In the genomic region with DNA sequence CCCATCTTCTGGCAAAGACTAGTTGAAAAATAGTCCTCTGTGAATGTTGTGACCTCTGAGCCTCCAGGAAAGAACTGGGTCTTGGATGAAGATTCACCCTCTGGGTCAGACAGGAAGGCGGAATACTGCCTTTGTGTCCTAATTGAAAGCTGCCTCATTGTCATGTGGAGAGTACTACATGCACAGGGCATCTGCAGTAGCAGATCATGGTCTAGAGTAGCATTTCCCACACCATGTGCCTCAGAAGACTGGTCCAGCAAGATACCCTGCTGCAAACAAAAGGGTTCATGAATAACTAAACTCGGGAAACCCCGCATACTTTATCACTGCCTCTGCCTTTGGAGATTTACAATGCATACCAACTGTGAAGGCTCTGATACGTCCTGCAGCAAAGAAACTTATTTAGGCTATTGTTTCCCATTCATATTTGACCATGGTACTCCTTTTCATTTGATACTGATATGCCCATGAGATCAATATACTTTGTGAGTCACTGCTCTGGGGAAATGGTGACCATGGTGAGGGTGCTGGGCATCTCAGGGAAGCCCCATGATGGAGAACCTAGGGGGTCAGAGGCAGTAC, we compare ENCODE assay signal across 17 cellular contexts. TPM values are rescaled to one million over a fixed set of nuclear protein-coding genes. Genes with fewer than 3 reads are reported as not detected.
DNase-seq lines count a peak whose midpoint lies in the region; ATAC-seq and TF ChIP-seq lines count a peak whose summit lies in the region.
"Had no signal": no experiment of that assay in that cellular context is flagged by ENCODE, and none has a peak within 500 bp of the region (broad histone marks: within the 10 kb centered on the region; RNA-seq: fewer than 3 reads in every experiment).

No MANE protein-coding gene starts in this region.

- H3K9ac ChIP-seq in BLaER1 (peak overlapping the region; percentile 16; the same call in 1 of the 2 replicates), PC-3 (ENCODE audit: low read length) (no peak overlapping the region)
- H3K9ac ChIP-seq: KMS-11 had no signal

- peaks cover 7% of the 10 kb centered on the region for H3K36me3 Mint-ChIP-seq in IgD-negative memory B cell
- peaks cover 0 to 5% of the 10 kb centered on the region in 2 donors for H3K36me3 Mint-ChIP-seq in naive B cell

- H3K36me3 ChIP-seq in BLaER1 (no peaks in the 10 kb centered on the region), ascending aorta (no peaks in the 10 kb centered on the region), PC-3 (ENCODE audit: low read depth, low read length) (no peaks in the 10 kb centered on the region; the same call in 1 of the 2 replicates), heart left ventricle (peaks cover 0 to 7% (median 0%) of the 10 kb centered on the region in 9 donors)

- ATAC-seq in naive B cell (ENCODE audit: low read depth in 2 of 2) (no peak), PC-3 (no peak), heart left ventricle (no peak)

- TF ChIP-seq POLR2A in heart left ventricle (IDR thresholded peaks at IDR 0.05): no peak

- H3K27me3 ChIP-seq in BLaER1 (no peaks in the 10 kb centered on the region), ascending aorta (no peaks in the 10 kb centered on the region), PC-3 (ENCODE audit: low read length) (no peaks in the 10 kb centered on the region), heart left ventricle (no peaks in the 10 kb centered on the region)

- peaks cover 3% of the 10 kb centered on the region for H3F3A ChIP-seq in PC-3 (ENCODE audit: low read length, unreplicated experiment)

- H3K27ac ChIP-seq in BLaER1 (peak overlapping the region; percentile 93), ascending aorta (peak overlapping the region; percentile 84 to 94), PC-3 (ENCODE audit: low read length) (no peak overlapping the region), heart left ventricle (peak overlapping the region in 1 of 12 donors; percentile 39)
- H3K27ac ChIP-seq: KMS-11 had no signal

- BruUV-seq in PC-3 (replicated peaks; lab: Mats Ljungman, UMichigan): no TSS peak

- no peaks in the 10 kb centered on the region for H3K9me2 ChIP-seq in PC-3 (replicated peaks; ENCODE audit: low read length)

- CTCF ChIA-PET in PC-3 (lab: Charles Lee): interaction anchor here (0.5 to 0.7 kb wide), 2 partner anchors 26 to 29 kb away, joined by 3 to 7 read pairs; no protein-coding TSS in a partner anchor

- peak overlapping the region in 1 of 4 donors; percentile 80 for H3K4me3 Mint-ChIP-seq in IgD-negative memory B cell
- peak overlapping the region in 1 of 8 donors; percentile 61 for H3K4me3 Mint-ChIP-seq in naive B cell

- POLR2A ChIA-PET in PC-3 (lab: Charles Lee; ENCODE audit: unreplicated experiment): interaction anchor here (0.9 kb wide), 1 partner anchor 76 kb away, joined by 8 read pairs; no protein-coding TSS in a partner anchor

- peak overlapping the region; percentile 92 for H3K4me2 ChIP-seq in BLaER1
- no peak overlapping the region for H3K4me2 ChIP-seq in PC-3 (ENCODE audit: low read length)
- H3K4me2 ChIP-seq: KMS-11 had no signal

- TF ChIP-seq CTCF in ascending aorta (IDR thresholded peaks at IDR 0.05) (no peak), PC-3 (conservative IDR thresholded peaks at IDR 0.05; ENCODE audit: low read depth, low read length) (no peak), heart left ventricle (IDR thresholded peaks at IDR 0.05) (no peak)

- no peaks in the 10 kb centered on the region for H3K79me2 ChIP-seq in PC-3 (ENCODE audit: low read length)

- 78 to 92% (median 86%) methylated on average over 4 of the region's 4 CpGs for WGBS in heart left ventricle, 4 donors

- peaks cover 37 to 45% (median 38%) of the 10 kb centered on the region in 3 donors for H3K4me1 Mint-ChIP-seq in IgD-negative memory B cell
- H3K4me1 Mint-ChIP-seq in naive B cell: peaks cover 39 to 80% (median 64%) of the 10 kb centered on the region in 3 donors

- H3K27me3 Mint-ChIP-seq in IgD-negative memory B cell: peaks cover 2% of the 10 kb centered on the region
- H3K27me3 Mint-ChIP-seq in naive B cell: no peaks in the 10 kb centered on the region
- H3K27me3 Mint-ChIP-seq: progenitor cell of endocrine pancreas had no signal

- H3K9me3 Mint-ChIP-seq in IgD-negative memory B cell (no peaks in the 10 kb centered on the region), naive B cell (no peaks in the 10 kb centered on the region)

- H3K4me3 ChIP-seq in BLaER1: no peak overlapping the region
- H3K4me3 ChIP-seq in ascending aorta: no peak overlapping the region
- H3K4me3 ChIP-seq in PC-3 (ENCODE audit: low read length): no peak overlapping the region
- H3K4me3 ChIP-seq in heart left ventricle: no peak overlapping the region

- H4K20me1 ChIP-seq in BLaER1: no peaks in the 10 kb centered on the region
- H4K20me1 ChIP-seq in PC-3 (ENCODE audit: low read length): no peaks in the 10 kb centered on the region

- intact Hi-C loops in ascending aorta (cut with DNase I): no loop called here
- intact Hi-C loops in PC-3 (cut with micrococcal nuclease): no loop called here
- intact Hi-C loops in heart left ventricle (cut with DNase I): no loop called here

- DNase-seq in ascending aorta (ENCODE audit: low spot score in 2 of 2) (no peak), naive B cell (no peak), middle frontal gyrus (ENCODE audit: extremely low spot score, low spot score) (no peak), PC-3 (no peak), heart left ventricle (no peak), NCI-H345 treated with DMSO at 0.1 percent for 48 hours (lab: John Stamatoyannopoulos, UW; ENCODE audit: unreplicated experiment) (no peak)
- DNase-seq: activated CD8-positive, alpha-beta memory T cell treated with anti-CD3 and anti-CD28 coated beads, Interleukin-2, amount 50 U/mL, for 4 hours; amniotic stem cell; dermis blood vessel endothelial cell; midbrain; NCI-H2081; NCI-H774; SIG-M5 had no signal

- H2AFZ ChIP-seq in PC-3 (ENCODE audit: low read length): no peak overlapping the region

- H3K27ac Mint-ChIP-seq in IgD-negative memory B cell (peak overlapping the region in 2 of 3 donors; percentile 5 to 35), naive B cell (peak overlapping the region; percentile 6 to 93 (median 64))
- H3K27ac Mint-ChIP-seq: progenitor cell of endocrine pancreas had no signal

- H3K9me3 ChIP-seq in BLaER1 (no peaks in the 10 kb centered on the region), ascending aorta (no peaks in the 10 kb centered on the region), PC-3 (ENCODE audit: low read length) (no peaks in the 10 kb centered on the region), heart left ventricle (no peaks in the 10 kb centered on the region)

- H3K4me1 ChIP-seq in BLaER1: peaks cover 100% of the 10 kb centered on the region
- peaks cover 25 to 59% of the 10 kb centered on the region in 2 donors for H3K4me1 ChIP-seq in ascending aorta
- H3K4me1 ChIP-seq in PC-3 (ENCODE audit: insufficient read depth, low read length): peaks cover 29% of the 10 kb centered on the region
- peaks cover 0 to 66% (median 35%) of the 10 kb centered on the region in 12 donors for H3K4me1 ChIP-seq in heart left ventricle

RNA-seq across cellular contexts. Expression of a gene that starts 22.7 kb away (rescaled TPM):
- 8.4 TPM for polyA plus RNA-seq in IgD-negative memory B cell
- 1.3 TPM for total RNA-seq in ascending aorta
- 10 to 100 TPM in 3 of 6 donors, 1 to 10 TPM in 3; 8.2 to 12.6 (median 10.1) TPM for polyA plus RNA-seq in naive B cell (ENCODE audit: low read depth in 6 of 6)
- total RNA-seq in PC-3 (2014; rRNA removed): 4.7 and 5.5 TPM in 2 replicates
- 1 to 10 TPM in 7 of 9 donors, under 1 TPM in 2; 0.70 to 6.3 (median 1.5) TPM for total RNA-seq in heart left ventricle
- polyA plus RNA-seq in heart left ventricle: 1 to 10 TPM in 1 of 2 donors, under 1 TPM in 1; 0.46 to 1.4 TPM

RNA-seq across cellular contexts. Expression of a gene that starts 45.8 kb away (rescaled TPM):
- polyA plus RNA-seq in IgD-negative memory B cell (47.3 TPM), naive B cell (ENCODE audit: low read depth in 6 of 6) (10 to 100 TPM; 10.2 to 46.5 (median 21.4) TPM), heart left ventricle (10 to 100 TPM; 10.6 to 13.9 TPM)
- total RNA-seq in ascending aorta (34.4 TPM), PC-3 (2014; rRNA removed) (45.0 and 51.5 TPM in 2 replicates), heart left ventricle (10 to 100 TPM in 7 of 9 donors, 1 to 10 TPM in 2; 8.8 to 23.2 (median 12.1) TPM)
